ENCODE assay signal across 8 cellular contexts in genomic region chr1:116667577-116668105, GRCh38. TPM values are rescaled to one million over a fixed set of nuclear protein-coding genes. Genes with fewer than 3 reads are reported as not detected.
DNase-seq lines count a peak whose midpoint lies in the region; ATAC-seq and TF ChIP-seq lines count a peak whose summit lies in the region.

TSS of gene IGSF3 (minus strand) at chr1:116667733. CDS start at chr1:116666326, 1,407 bp downstream.

- DNase-seq in ELR (ENCODE audit: low read depth) (peak; percentile 57), OCI-M1 (lab: John Stamatoyannopoulos, UW) (peak; percentile 81), fibroblast of villous mesenchyme (ENCODE audit: low read depth) (peak; percentile 43), neural progenitor cell (ENCODE audit: low spot score) (peak; percentile 93), tibial artery (peak; percentile 63 to 76)
- peak; percentile 66 to 67 for DNase-seq in activated T-cell treated with anti-CD3 and anti-CD28 coated beads, Interleukin-2, amount 50 U/mL, for 72 hours

- intact Hi-C loops in tibial artery (cut with DNase I; ENCODE audit: low total_unique reads) = no loop called here

- peaks cover 10% of the 10 kb centered on the region for H3F3A ChIP-seq in neural progenitor cell (ENCODE audit: low read depth)

- peaks cover 19% of the 10 kb centered on the region for H4K20me1 ChIP-seq in neural progenitor cell (ENCODE audit: low read depth)

- peak within 1 kb of the TSS; percentile 79 for H3K4me2 ChIP-seq in neural progenitor cell

- peaks cover 13% of the 10 kb centered on the region for H3K27me3 ChIP-seq in neural progenitor cell
- peaks cover 0 to 5% of the 10 kb centered on the region in 2 donors for H3K27me3 ChIP-seq in tibial artery

- H3K27ac ChIP-seq in neural progenitor cell = no peak within 1 kb of the TSS
- peak within 1 kb of the TSS in 1 of 2 donors; percentile 44 for H3K27ac ChIP-seq in tibial artery

- no peaks in the 10 kb centered on the region for H3K9me3 ChIP-seq in neural progenitor cell (ENCODE audit: low read depth)
- no peaks in the 10 kb centered on the region for H3K9me3 ChIP-seq in tibial artery

- H3K4me1 ChIP-seq in neural progenitor cell (peaks cover 37% of the 10 kb centered on the region), tibial artery (peaks cover 0 to 18% (median 9%) of the 10 kb centered on the region in 4 donors)

- H3K4me3 Mint-ChIP-seq in activated T-cell treated with anti-CD3 and anti-CD28 coated beads, Interleukin-2, amount 50 U/mL, for 72 hours = peak within 1 kb of the TSS; percentile 73 to 76
- H3K4me3 Mint-ChIP-seq in neural progenitor cell = peak within 1 kb of the TSS; percentile 91

- H3K9ac ChIP-seq in neural progenitor cell = no peak within 1 kb of the TSS

- H3K27ac Mint-ChIP-seq in activated T-cell treated with anti-CD3 and anti-CD28 coated beads, Interleukin-2, amount 50 U/mL, for 72 hours = no peak within 1 kb of the TSS
- H3K27ac Mint-ChIP-seq in neural progenitor cell = no peak within 1 kb of the TSS

- H3K4me1 Mint-ChIP-seq in activated T-cell treated with anti-CD3 and anti-CD28 coated beads, Interleukin-2, amount 50 U/mL, for 72 hours (ENCODE audit: low read depth) = peaks cover 21% of the 10 kb centered on the region
- H3K4me1 Mint-ChIP-seq in neural progenitor cell = peaks cover 18% of the 10 kb centered on the region

- H3K27me3 Mint-ChIP-seq in activated T-cell treated with anti-CD3 and anti-CD28 coated beads, Interleukin-2, amount 50 U/mL, for 72 hours (ENCODE audit: low read depth) = peaks cover 72% of the 10 kb centered on the region
- H3K27me3 Mint-ChIP-seq in neural progenitor cell (ENCODE audit: insufficient read depth, low read depth) = peaks cover 14% of the 10 kb centered on the region

- peak within 1 kb of the TSS; percentile 97 for H2AFZ ChIP-seq in neural progenitor cell (replicated peaks)

- no peaks in the 10 kb centered on the region for H3K36me3 ChIP-seq in neural progenitor cell
- no peaks in the 10 kb centered on the region for H3K36me3 ChIP-seq in tibial artery

- ATAC-seq in HG03039 (IDR thresholded peaks at IDR 0.05; ENCODE audit: unreplicated experiment) (peak; percentile 47), HG02870 (IDR thresholded peaks at IDR 0.05; ENCODE audit: unreplicated experiment) (no peak)
- ATAC-seq in activated T-cell treated with anti-CD3 and anti-CD28 coated beads, Interleukin-2, amount 50 U/mL, for 72 hours (replicated peaks in 1 of 2) = peak; percentile 89 to 90

- TF ChIP-seq CTCF in fibroblast of villous mesenchyme (IDR thresholded peaks at IDR 0.05; ENCODE audit: insufficient read depth, low read depth, low read length) (no peak), neural progenitor cell (IDR thresholded peaks at IDR 0.05) (no peak), tibial artery (IDR thresholded peaks at IDR 0.05) (no peak)

- H3K36me3 Mint-ChIP-seq in activated T-cell treated with anti-CD3 and anti-CD28 coated beads, Interleukin-2, amount 50 U/mL, for 72 hours (ENCODE audit: insufficient read depth in 2 of 2) = no peaks in the 10 kb centered on the region
- H3K36me3 Mint-ChIP-seq in neural progenitor cell = peaks cover 9% of the 10 kb centered on the region

- H3K79me2 ChIP-seq in neural progenitor cell (ENCODE audit: low read depth) = peaks cover 25% of the 10 kb centered on the region

- no peaks in the 10 kb centered on the region for H3K9me3 Mint-ChIP-seq in activated T-cell treated with anti-CD3 and anti-CD28 coated beads, Interleukin-2, amount 50 U/mL, for 72 hours
- no peaks in the 10 kb centered on the region for H3K9me3 Mint-ChIP-seq in neural progenitor cell

- peak within 1 kb of the TSS; percentile 62 for H3K4me3 ChIP-seq in fibroblast of villous mesenchyme (ENCODE audit: low read depth, low read length)
- H3K4me3 ChIP-seq in neural progenitor cell = peak within 1 kb of the TSS; percentile 91
- H3K4me3 ChIP-seq in tibial artery = peak within 1 kb of the TSS; percentile 54 to 67

RNA-seq across cellular contexts. Expression of gene IGSF3, which starts in this region (rescaled TPM):
- 1 to 10 TPM; 3.3 to 4.9 TPM for total RNA-seq in activated T-cell treated with anti-CD3 and anti-CD28 coated beads, Interleukin-2, amount 50 U/mL, for 72 hours
- total RNA-seq in fibroblast of villous mesenchyme (3.5 and 13.8 TPM in 2 replicates), neural progenitor cell (ENCODE audit: low replicate concordance) (24.0 and 33.7 TPM in 2 replicates)

Comparison
In these comparisons a context has a peak if more than half of its experiments do, and no peak if none do; other contexts are left out.
1. DNase-seq: peak in every context shown above with its lines; median percentile 93 in neural progenitor cell; 81 in OCI-M1; 70 in tibial artery; 66 in activated T-cell treated with anti-CD3 and anti-CD28 coated beads, Interleukin-2, amount 50 U/mL, for 72 hours; 57 in ELR; 43 in fibroblast of villous mesenchyme.